Comparison of ENCODE assay signal across 8 cellular contexts in the genomic region with DNA sequence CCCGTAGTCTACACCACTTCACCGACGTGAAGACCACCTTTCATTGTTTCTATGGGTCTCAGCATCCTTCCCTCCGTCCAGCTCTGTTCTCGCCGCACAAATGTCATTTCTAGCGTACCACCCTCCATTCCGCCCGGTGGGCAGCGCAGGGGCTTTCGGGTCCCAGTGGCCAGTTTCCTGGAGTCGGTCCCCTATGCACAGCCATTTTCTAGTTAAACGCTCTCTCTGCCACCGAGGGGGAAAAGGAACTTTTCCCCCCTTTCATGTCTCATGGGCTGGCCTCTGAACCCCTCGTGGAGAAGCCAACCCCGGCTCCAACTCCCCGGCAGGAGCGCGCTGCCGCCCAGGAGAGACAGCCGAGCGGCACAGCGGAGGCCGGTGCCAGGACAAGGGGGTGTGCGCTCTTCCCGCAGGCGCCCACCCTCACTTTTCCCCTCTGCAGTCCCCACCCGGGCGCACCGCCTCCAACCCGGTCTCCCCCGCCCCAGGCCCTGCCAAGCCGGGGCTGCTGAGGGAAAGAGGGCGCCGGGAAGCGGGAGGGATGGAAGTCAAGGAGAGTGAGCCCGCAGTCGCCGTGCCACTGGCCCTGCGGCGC. TPM values are rescaled to one million over a fixed set of nuclear protein-coding genes. Genes with fewer than 3 reads are reported as not detected.
A peak's percentile ranks its signal among the peaks of the same experiment; 100 is the strongest.
DNase-seq lines count a peak whose midpoint lies in the region; ATAC-seq and TF ChIP-seq lines count a peak whose summit lies in the region.

No MANE protein-coding gene starts in this region.

- DNase-seq in activated naive CD4-positive, alpha-beta T cell treated with anti-CD3 and anti-CD28 coated beads for 36 hours, result no peak
- DNase-seq in activated naive CD4-positive, alpha-beta T cell treated with Interleukin-2 at 50 U/mL for 16 hours, result no peak
- peak; percentile 50 for DNase-seq in WTC11 (ENCODE audit: low spot score)
- peak in 1 of 2 donors; percentile 30 for DNase-seq in cardiac muscle cell (ENCODE audit: low read depth in 1 of 2, low spot score in 1 of 2)
- no peak for DNase-seq in retinal pigment epithelial cell (ENCODE audit: low read depth)
- DNase-seq in KBM-7, result no peak

- no peak overlapping the region for H3K27ac Mint-ChIP-seq in activated naive CD4-positive, alpha-beta T cell treated with anti-CD3 and anti-CD28 coated beads for 36 hours
- no peak overlapping the region for H3K27ac Mint-ChIP-seq in WTC11

- H3K4me1 ChIP-seq in cardiac muscle cell (ENCODE audit: low read depth), result peaks cover 4% of the 10 kb centered on the region

- no peaks in the 10 kb centered on the region for H3K9me3 Mint-ChIP-seq in activated naive CD4-positive, alpha-beta T cell treated with anti-CD3 and anti-CD28 coated beads for 36 hours
- no peaks in the 10 kb centered on the region for H3K9me3 Mint-ChIP-seq in WTC11

- H3K4me1 Mint-ChIP-seq in activated naive CD4-positive, alpha-beta T cell treated with anti-CD3 and anti-CD28 coated beads for 36 hours (ENCODE audit: low read depth), result peaks cover 22% of the 10 kb centered on the region
- peaks cover 50% of the 10 kb centered on the region for H3K4me1 Mint-ChIP-seq in WTC11

- in situ Hi-C loops in KBM-7 (cut with MboI; ENCODE audit: low pct_unique_long_range_greater_than_20kb, low sequenced_read_pairs), result loop anchor here (25.0 kb wide), 1 partner anchor 226 kb away; no protein-coding TSS in a partner anchor

- H3K27ac ChIP-seq in cardiac muscle cell, result peak overlapping the region; percentile 56

- TF ChIP-seq CTCF in WTC11 (IDR thresholded peaks at IDR 0.05) (no peak), cardiac muscle cell (IDR thresholded peaks at IDR 0.05; ENCODE audit: low read depth, low read length) (no peak), retinal pigment epithelial cell (conservative IDR thresholded peaks at IDR 0.05; ENCODE audit: low read depth, low read length) (peak; percentile 1)

- POLR2A ChIA-PET in WTC11 (lab: Charles Lee), result interaction anchor here (0.7 to 2.2 kb wide), 11 partner anchors 43 to 316 kb away, joined by 3 to 15 read pairs (median 3); a partner anchor contains a TSS

- H3K4me3 ChIP-seq in cardiac muscle cell (peak overlapping the region; percentile 79), retinal pigment epithelial cell (ENCODE audit: low read length) (peak overlapping the region; percentile 75)

- H3K4me3 Mint-ChIP-seq in activated naive CD4-positive, alpha-beta T cell treated with anti-CD3 and anti-CD28 coated beads for 36 hours, result peak overlapping the region; percentile 79
- H3K4me3 Mint-ChIP-seq in WTC11, result peak overlapping the region; percentile 78

- peak; percentile 3 for ATAC-seq in HG03097 (IDR thresholded peaks at IDR 0.05; ENCODE audit: low FRiP score, unreplicated experiment)
- ATAC-seq in WTC11, result peak; percentile 2
- no peak for ATAC-seq in HG02870 (IDR thresholded peaks at IDR 0.05; ENCODE audit: unreplicated experiment)

- peaks cover 50% of the 10 kb centered on the region for H3K27me3 Mint-ChIP-seq in activated naive CD4-positive, alpha-beta T cell treated with anti-CD3 and anti-CD28 coated beads for 36 hours (ENCODE audit: low read depth)
- H3K27me3 Mint-ChIP-seq in WTC11 (ENCODE audit: low read depth), result peaks cover 13% of the 10 kb centered on the region

- no peaks in the 10 kb centered on the region for H3K36me3 ChIP-seq in cardiac muscle cell

- peaks cover 12% of the 10 kb centered on the region for H3K27me3 ChIP-seq in cardiac muscle cell

- CTCF ChIA-PET in activated naive CD4-positive, alpha-beta T cell treated with anti-CD3 and anti-CD28 coated beads for 36 hours (lab: Charles Lee), result interaction anchor here (0.6 to 2.2 kb wide), 8 partner anchors 8 to 308 kb away, joined by 4 to 8 read pairs (median 6); no protein-coding TSS in a partner anchor
- CTCF ChIA-PET in WTC11 (lab: Charles Lee), result interaction anchor here (0.5 to 7.1 kb wide), 51 partner anchors 9 to 464 kb away, joined by 3 to 104 read pairs (median 4); a partner anchor contains a TSS

- intact Hi-C loops in activated naive CD4-positive, alpha-beta T cell treated with anti-CD3 and anti-CD28 coated beads for 36 hours (cut with micrococcal nuclease), result loop anchor here (1.0 to 10.0 kb wide), 6 partner anchors 237 to 471 kb away; no protein-coding TSS in a partner anchor

- no peaks in the 10 kb centered on the region for H3K36me3 Mint-ChIP-seq in activated naive CD4-positive, alpha-beta T cell treated with anti-CD3 and anti-CD28 coated beads for 36 hours (ENCODE audit: low read depth)
- H3K36me3 Mint-ChIP-seq in WTC11, result no peaks in the 10 kb centered on the region

- H3K9me3 ChIP-seq in cardiac muscle cell (ENCODE audit: low read depth), result no peaks in the 10 kb centered on the region

TF ChIP-seq in WTC11, 78 proteins besides CTCF, POLR2A, EP300 and RAD21:
- TF ChIP-seq FOXP1 (CRISPR knock-in tag; IDR thresholded peaks at IDR 0.05; ENCODE audit: borderline replicate concordance), result no peak; the same call in 1 of the 2 replicates
- TF ChIP-seq, protein P1, sequence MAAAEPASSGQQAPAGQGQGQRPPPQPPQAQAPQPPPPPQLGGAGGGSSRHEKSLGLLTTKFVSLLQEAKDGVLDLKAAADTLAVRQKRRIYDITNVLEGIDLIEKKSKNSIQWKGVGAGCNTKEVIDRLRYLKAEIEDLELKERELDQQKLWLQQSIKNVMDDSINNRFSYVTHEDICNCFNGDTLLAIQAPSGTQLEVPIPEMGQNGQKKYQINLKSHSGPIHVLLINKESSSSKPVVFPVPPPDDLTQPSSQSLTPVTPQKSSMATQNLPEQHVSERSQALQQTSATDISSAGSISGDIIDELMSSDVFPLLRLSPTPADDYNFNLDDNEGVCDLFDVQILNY (CRISPR knock-in tag; IDR thresholded peaks at IDR 0.05), result no peak
- TF ChIP-seq ZNF263 (CRISPR knock-in tag; IDR thresholded peaks at IDR 0.05; ENCODE audit: low read depth), result no peak
- no peak for TF ChIP-seq SP1 (CRISPR knock-in tag; conservative IDR thresholded peaks at IDR 0.05)
- TF ChIP-seq, protein P2, sequence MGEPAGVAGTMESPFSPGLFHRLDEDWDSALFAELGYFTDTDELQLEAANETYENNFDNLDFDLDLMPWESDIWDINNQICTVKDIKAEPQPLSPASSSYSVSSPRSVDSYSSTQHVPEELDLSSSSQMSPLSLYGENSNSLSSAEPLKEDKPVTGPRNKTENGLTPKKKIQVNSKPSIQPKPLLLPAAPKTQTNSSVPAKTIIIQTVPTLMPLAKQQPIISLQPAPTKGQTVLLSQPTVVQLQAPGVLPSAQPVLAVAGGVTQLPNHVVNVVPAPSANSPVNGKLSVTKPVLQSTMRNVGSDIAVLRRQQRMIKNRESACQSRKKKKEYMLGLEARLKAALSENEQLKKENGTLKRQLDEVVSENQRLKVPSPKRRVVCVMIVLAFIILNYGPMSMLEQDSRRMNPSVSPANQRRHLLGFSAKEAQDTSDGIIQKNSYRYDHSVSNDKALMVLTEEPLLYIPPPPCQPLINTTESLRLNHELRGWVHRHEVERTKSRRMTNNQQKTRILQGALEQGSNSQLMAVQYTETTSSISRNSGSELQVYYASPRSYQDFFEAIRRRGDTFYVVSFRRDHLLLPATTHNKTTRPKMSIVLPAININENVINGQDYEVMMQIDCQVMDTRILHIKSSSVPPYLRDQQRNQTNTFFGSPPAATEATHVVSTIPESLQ (CRISPR knock-in tag; IDR thresholded peaks at IDR 0.05), result no peak
- TF ChIP-seq RELA (CRISPR knock-in tag; IDR thresholded peaks at IDR 0.05; ENCODE audit: borderline replicate concordance), result 0 out of 2 replicates have a peak, but pooled peaks have one; percentile 17
- TF ChIP-seq TEAD4 (CRISPR knock-in tag; IDR thresholded peaks at IDR 0.05), result no peak
- no peak for TF ChIP-seq TP53 (CRISPR knock-in tag; IDR thresholded peaks at IDR 0.05)

RNA-seq across cellular contexts. Expression of a gene that starts 0.7 kb away (rescaled TPM):
- 1 to 10 TPM; 4.5 to 4.8 TPM for total RNA-seq in activated naive CD4-positive, alpha-beta T cell treated with anti-CD3 and anti-CD28 coated beads for 36 hours
- 43.2 to 49.0 TPM (median 48.5 TPM) in 3 replicates for total RNA-seq in WTC11 (2021)
- 11.4 and 14.9 TPM in 2 replicates for total RNA-seq in cardiac muscle cell
- 4.6 and 9.9 TPM in 2 replicates for polyA plus RNA-seq in cardiac muscle cell

RNA-seq across cellular contexts. Expression of a gene that starts 43.1 kb away (rescaled TPM):
- 1 to 10 TPM; 2.0 to 3.5 TPM for total RNA-seq in activated naive CD4-positive, alpha-beta T cell treated with anti-CD3 and anti-CD28 coated beads for 36 hours
- total RNA-seq in WTC11 (2021), result 487 to 548 TPM (median 488 TPM) in 3 replicates
- 36.3 and 71.8 TPM in 2 replicates for total RNA-seq in cardiac muscle cell
- polyA plus RNA-seq in cardiac muscle cell, result 33.3 and 60.3 TPM in 2 replicates
